Comparison of ENCODE assay signal across 31 cellular contexts in the genomic region with DNA sequence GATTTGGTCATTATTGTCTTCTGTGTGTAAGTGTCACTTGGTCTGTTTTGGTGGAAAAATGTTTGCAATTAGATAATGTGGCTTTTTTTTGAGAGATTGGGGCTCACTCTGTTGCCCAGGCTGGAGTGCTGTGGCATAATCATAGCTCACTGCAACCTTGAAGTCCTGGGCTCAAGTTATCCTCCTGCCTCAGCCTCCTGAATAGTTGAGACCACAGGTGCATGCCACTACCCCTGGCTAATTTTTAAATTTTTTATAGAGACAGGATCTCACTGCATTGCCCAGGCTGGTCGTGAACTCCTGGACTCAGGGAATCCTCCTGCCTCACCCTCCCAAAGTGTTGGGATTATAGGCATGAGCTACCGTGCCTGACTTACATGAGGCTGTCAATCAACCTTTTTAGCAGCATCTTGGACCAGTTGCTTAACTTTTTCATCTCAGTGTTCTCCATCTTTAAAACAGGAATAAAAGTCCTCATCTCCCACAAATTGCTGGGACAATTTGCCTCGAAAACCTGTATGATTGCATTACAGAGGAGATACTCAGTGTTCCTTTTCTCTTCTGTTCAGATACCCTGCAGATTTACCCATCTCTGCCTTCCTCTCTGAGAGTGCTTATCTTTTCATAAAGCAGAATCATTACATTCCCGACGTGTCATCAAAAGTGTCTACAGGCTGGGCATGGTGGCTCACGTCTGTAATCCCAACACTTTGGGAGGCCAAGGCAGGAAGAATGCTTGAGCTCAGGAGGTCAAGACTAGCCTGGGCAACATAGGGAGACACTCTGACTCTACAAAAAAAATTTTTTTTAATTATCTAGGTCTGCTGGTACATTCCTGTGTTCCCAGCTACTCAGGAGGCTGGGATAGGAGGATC. TPM values are rescaled to one million over a fixed set of nuclear protein-coding genes. Genes with fewer than 3 reads are reported as not detected.
DNase-seq lines count a peak whose midpoint lies in the region; ATAC-seq, FAIRE-seq and TF ChIP-seq lines count a peak whose summit lies in the region.
"Had no signal": no experiment of that assay in that cellular context is flagged by ENCODE, and none has a peak within 500 bp of the region (broad histone marks: within the 10 kb centered on the region; RNA-seq: fewer than 3 reads in every experiment).

No MANE protein-coding gene starts in this region.

- no peak overlapping the region for H2AK5ac ChIP-seq in neuronal stem cell (ENCODE audit: low read depth, low read length)

- no peak overlapping the region for H3K4ac ChIP-seq in neuronal stem cell (ENCODE audit: low read length)

- FAIRE-seq in K562 (lab: Jason Lieb, UNC): no peak
- FAIRE-seq: GM12892 had no signal

- H4K20me1 ChIP-seq in K562 (replicated peaks; ENCODE audit: control insufficient read depth, insufficient read depth, low read length): peaks cover 5% of the 10 kb centered on the region; the same call in 1 of the 2 replicates

- H3K4me3 ChIP-seq in K562: no peak overlapping the region
- H3K4me3 ChIP-seq in neuronal stem cell (ENCODE audit: low read length in 2 of 2): no peak overlapping the region

- no peaks in the 10 kb centered on the region for H3K79me2 ChIP-seq in K562 (ENCODE audit: control insufficient read depth, insufficient read depth, low read length)

- CTCF ChIA-PET in activated CD4-positive, alpha-beta T cell treated with anti-CD3 and anti-CD28 coated beads, Interleukin-2, amount 10 ng/mL, durations not matched to agents 7 days and 5 days (lab: Charles Lee): interaction anchor here (1.0 to 1.1 kb wide), 3 partner anchors 9 to 84 kb away, joined by 3 to 5 read pairs (median 3); no protein-coding TSS in a partner anchor
- CTCF ChIA-PET in K562 (lab: Yijun Ruan, JAX; ENCODE audit: low intra/inter-chr PET ratio): interaction anchor here (0.6 kb wide), 1 partner anchor 58 kb away, joined by 3 read pairs; no protein-coding TSS in a partner anchor

- peak overlapping the region; percentile 47 for H3K27ac Mint-ChIP-seq in activated CD4-positive, alpha-beta T cell treated with anti-CD3 and anti-CD28 coated beads, Interleukin-2, amount 10 ng/mL, durations not matched to agents 7 days and 5 days
- H3K27ac Mint-ChIP-seq: B cell had no signal

- H4K91ac ChIP-seq in neuronal stem cell (ENCODE audit: low read depth, low read length, poor library complexity): no peak overlapping the region

- H3K4me3 Mint-ChIP-seq in activated CD4-positive, alpha-beta T cell treated with anti-CD3 and anti-CD28 coated beads, Interleukin-2, amount 10 ng/mL, durations not matched to agents 7 days and 5 days: no peak overlapping the region
- H3K4me3 Mint-ChIP-seq: B cell; CD8-positive, alpha-beta memory T cell had no signal

- H3K4me1 ChIP-seq in K562 (replicated peaks in 1 of 2; ENCODE audit: control insufficient read depth in 2 of 2, insufficient read depth in 2 of 2, low read length in 2 of 2) (peaks cover 17 to 26% of the 10 kb centered on the region in 2 experiments), neuronal stem cell (ENCODE audit: control insufficient read depth in 2 of 2, insufficient read depth in 1 of 2, low read depth in 1 of 2, low read length in 2 of 2) (no peaks in the 10 kb centered on the region)

- WGBS in K562 (ENCODE audit: insufficient coverage, low coverage, missing lambda C conversion rate): 32% methylated on average over 6 of the region's 6 CpGs
- WGBS in neuronal stem cell (ENCODE audit: extremely low coverage in 2 of 2, insufficient read length in 2 of 2, insufficient replicate concordance in 1 of 2), 2 donors: no CpG with 5 or more reads among the region's 6 CpGs

- no peaks in the 10 kb centered on the region for H3K9me1 ChIP-seq in K562 (ENCODE audit: control insufficient read depth, insufficient read depth, low read length)

- POLR2A ChIA-PET in activated CD4-positive, alpha-beta T cell treated with anti-CD3 and anti-CD28 coated beads, Interleukin-2, amount 10 ng/mL, durations not matched to agents 7 days and 5 days (lab: Charles Lee): no interaction called here
- POLR2A ChIA-PET in K562 (lab: Yijun Ruan, JAX): interaction anchor here (0.6 kb wide), 3 partner anchors 72 to 229 kb away, joined by 3 to 4 read pairs (median 3); a partner anchor contains a TSS

- H3K4me2 ChIP-seq in K562 (ENCODE audit: insufficient read depth, low read length) (no peak overlapping the region), neuronal stem cell (ENCODE audit: insufficient read depth, low read length, poor library complexity, severe bottlenecking) (no peak overlapping the region)

- H3K9me3 ChIP-seq in K562 (replicated peaks; ENCODE audit: control insufficient read depth, insufficient read depth, low read depth, low read length) (no peaks in the 10 kb centered on the region), neuronal stem cell (replicated peaks in 1 of 2; ENCODE audit: control insufficient read depth in 2 of 2, insufficient read depth in 1 of 2, low read depth in 1 of 2, low read length in 2 of 2) (no peaks in the 10 kb centered on the region)

- H3K9ac ChIP-seq in K562 (ENCODE audit: insufficient read depth in 1 of 2, low read depth in 2 of 2, low read length in 2 of 2): no peak overlapping the region
- H3K9ac ChIP-seq in neuronal stem cell (ENCODE audit: low read depth, low read length, poor library complexity): no peak overlapping the region

- no peak overlapping the region for H4K8ac ChIP-seq in neuronal stem cell (ENCODE audit: low read depth, low read length)

- no peaks in the 10 kb centered on the region for H3K4me1 Mint-ChIP-seq in activated CD4-positive, alpha-beta T cell treated with anti-CD3 and anti-CD28 coated beads, Interleukin-2, amount 10 ng/mL, durations not matched to agents 7 days and 5 days
- H3K4me1 Mint-ChIP-seq: B cell had no signal

- H3K14ac ChIP-seq in neuronal stem cell (ENCODE audit: low read length): peak overlapping the region; percentile 82

- no peaks in the 10 kb centered on the region for H3K36me3 ChIP-seq in K562 (ENCODE audit: control insufficient read depth, insufficient read depth, low read length)
- H3K36me3 ChIP-seq in neuronal stem cell (replicated peaks in 1 of 2; ENCODE audit: control insufficient read depth in 2 of 2, insufficient read depth in 2 of 2, low read length in 2 of 2): no peaks in the 10 kb centered on the region

- H3K27ac ChIP-seq in K562 (ENCODE audit: extremely low read depth, low read depth, low read length) (no peak overlapping the region), neuronal stem cell (replicated peaks; ENCODE audit: low read length) (no peak overlapping the region)
- H3K27ac ChIP-seq: 22Rv1, C4-2B had no signal

- no peak overlapping the region for H2BK120ac ChIP-seq in neuronal stem cell (ENCODE audit: low read depth, low read length)

- TF ChIP-seq EP300 in K562 (IDR thresholded peaks at IDR 0.05; ENCODE audit: low read length): no peak

- no peak overlapping the region for H3K18ac ChIP-seq in neuronal stem cell (ENCODE audit: low read length)

- in situ Hi-C loops in K562 (cut with MboI): no loop called here

- no peaks in the 10 kb centered on the region for H3K27me3 Mint-ChIP-seq in activated CD4-positive, alpha-beta T cell treated with anti-CD3 and anti-CD28 coated beads, Interleukin-2, amount 10 ng/mL, durations not matched to agents 7 days and 5 days
- H3K27me3 Mint-ChIP-seq: B cell; CD8-positive, alpha-beta memory T cell had no signal

- no peaks in the 10 kb centered on the region for H3K79me1 ChIP-seq in neuronal stem cell (ENCODE audit: low read depth, low read length)

- H3K27me3 ChIP-seq in K562 (ENCODE audit: control insufficient read depth in 2 of 2, insufficient read depth in 2 of 2, low read length in 2 of 2) (no peaks in the 10 kb centered on the region; a peak in 1 of 5 replicates), neuronal stem cell (ENCODE audit: control insufficient read depth in 3 of 3, insufficient read depth in 3 of 3, low read depth in 1 of 3, low read length in 3 of 3) (no peaks in the 10 kb centered on the region)

- no peak for TF ChIP-seq RAD21 in K562 (CRISPR knock-in tag; conservative IDR thresholded peaks at IDR 0.05 in 1 of 2, IDR thresholded peaks at IDR 0.05 in 1 of 2)

- H2BK15ac ChIP-seq in neuronal stem cell (ENCODE audit: low read length): no peak overlapping the region

- ATAC-seq in K562: no peak
- ATAC-seq in GM21576 (IDR thresholded peaks at IDR 0.05; ENCODE audit: unreplicated experiment): no peak
- no peak for ATAC-seq in HG02884 (IDR thresholded peaks at IDR 0.05; ENCODE audit: unreplicated experiment)
- ATAC-seq: HCT116, PC-3 had no signal

- no peak for TF ChIP-seq POLR2A in K562 (conservative IDR thresholded peaks at IDR 0.05)

- DNase-seq in activated CD4-positive, alpha-beta T cell treated with anti-CD3 and anti-CD28 coated beads, Interleukin-2, amount 10 ng/mL, durations not matched to agents 7 days and 5 days: no peak
- no peak for DNase-seq in activated CD4-positive, alpha-beta T cell treated with anti-CD3 and anti-CD28 coated beads for 1 hour
- no peak for DNase-seq in K562 (ENCODE audit: extremely low read depth in 1 of 4, low spot score in 3 of 4)
- no peak for DNase-seq in neuronal stem cell (ENCODE audit: low spot score)
- no peak for DNase-seq in hepatic stellate cell (ENCODE audit: low spot score)
- DNase-seq: Calu3; CD8-positive, alpha-beta memory T cell; DMS153; DND-41; Kasumi-1; NCI-H1092 treated with DMSO at 0.1 percent for 48 hours; NCI-H1436; NCI-H187 treated with DMSO at 0.1 percent for 48 hours; NCI-H2107; NCI-H446 treated with DMSO at 0.1 percent for 48 hours; NCI-H526; NCI-H82; NK-92 treated with Interleukin-12 subunit alpha and Interleukin-12 subunit beta, amount 100 ng/mL, for 24 hours; PC-3; SHP77 had no signal

- H3K36me3 Mint-ChIP-seq in activated CD4-positive, alpha-beta T cell treated with anti-CD3 and anti-CD28 coated beads, Interleukin-2, amount 10 ng/mL, durations not matched to agents 7 days and 5 days (ENCODE audit: low read depth): no peaks in the 10 kb centered on the region

- H3K9me3 Mint-ChIP-seq in activated CD4-positive, alpha-beta T cell treated with anti-CD3 and anti-CD28 coated beads, Interleukin-2, amount 10 ng/mL, durations not matched to agents 7 days and 5 days: no peaks in the 10 kb centered on the region
- H3K9me3 Mint-ChIP-seq: CD8-positive, alpha-beta memory T cell had no signal

- H2AFZ ChIP-seq in K562 (ENCODE audit: low read depth, low read length) (no peak overlapping the region), neuronal stem cell (ENCODE audit: low read length) (no peak overlapping the region)

- H2BK12ac ChIP-seq in neuronal stem cell (ENCODE audit: low read length): no peak overlapping the region

- intact Hi-C loops in K562 (cut with micrococcal nuclease): no loop called here

- no peak for TF ChIP-seq CTCF in K562 (IDR thresholded peaks at IDR 0.05 in 2 of 3, conservative IDR thresholded peaks at IDR 0.05 in 1 of 3; ENCODE audit: insufficient read depth in 2 of 3, low read depth in 1 of 3, low read length in 3 of 3)

- no peak overlapping the region for H2BK5ac ChIP-seq in neuronal stem cell (ENCODE audit: low read length)

- no TSS peak for BruUV-seq in K562 (replicated peaks; lab: Mats Ljungman, UMichigan)

- H3K23ac ChIP-seq in neuronal stem cell (ENCODE audit: low read depth, low read length, poor library complexity): no peak overlapping the region

RNA-seq across cellular contexts. Expression of a gene that starts 19.1 kb away (rescaled TPM):
- total RNA-seq in activated CD4-positive, alpha-beta T cell treated with anti-CD3 and anti-CD28 coated beads, Interleukin-2, amount 10 ng/mL, durations not matched to agents 7 days and 5 days: 10 to 100 TPM; 24.5 to 31.4 TPM
- 7.3 and 27.3 TPM in 2 replicates for total RNA-seq in K562 (2011; cell fraction: chromatin; rRNA removed; ENCODE audit: low replicate concordance)
- total RNA-seq in K562 (2011; cell fraction: nucleolus; rRNA removed): 14.8 and 20.1 TPM in 2 replicates
- total RNA-seq in K562 (2011; cell fraction: nucleoplasm; rRNA removed): 10.8 and 12.2 TPM in 2 replicates
- total RNA-seq in K562 (2014; rRNA removed) (3.1 and 5.0 TPM in 2 replicates), K562 (2014; rRNA removed; fragmentation: Illumina TruSeq; extraction: Trizol) (2.3 and 2.9 TPM in 2 replicates), K562 (2015; rRNA removed; fragmentation: Illumina TruSeq; extraction: Trizol) (4.1 and 4.4 TPM in 2 replicates), K562 (2021) (6.1 and 6.2 TPM in 2 replicates)
- polyA plus RNA-seq in K562 (2011; rRNA removed) (3.5 and 11.4 TPM in 2 replicates), K562 (2014; fragmentation: Illumina TruSeq; extraction: Trizol) (3.0 and 5.4 TPM in 2 replicates), K562 (2014; fragmentation: Nextera tagmentation; extraction: Ambion mirVana) (1 to 10 TPM in 1 of 2 experiments, under 1 TPM in 1; 0.89 to 1.5 TPM), K562 (2014; rRNA removed) (4.9 and 7.2 TPM in 2 replicates)
- 5.9 and 9.2 TPM in 2 replicates for polyA plus RNA-seq in K562 (2011; cell fraction: cytosol; rRNA removed)
- polyA plus RNA-seq in K562 (2011; cell fraction: nucleus; rRNA removed): 22.4 and 48.3 TPM in 2 replicates
- 4.7 and 17.1 TPM in 2 replicates for polyA plus RNA-seq in K562 (2012)
- 6.7 and 8.8 TPM in 2 replicates for polyA minus RNA-seq in K562 (2011; rRNA and poly(A)+ RNA removed)
- 3.3 and 5.7 TPM in 2 replicates for polyA minus RNA-seq in K562 (2011; cell fraction: cytosol; rRNA and poly(A)+ RNA removed)
- polyA minus RNA-seq in K562 (2011; cell fraction: nucleus; rRNA and poly(A)+ RNA removed): 12.0 and 22.5 TPM in 2 replicates
- polyA plus RNA-seq in neuronal stem cell (2013, experiment 1 of 2): 12.5 TPM
- 13.0 TPM for polyA plus RNA-seq in neuronal stem cell (2013, experiment 2 of 2)

RNA-seq across cellular contexts. Expression of a gene that starts 23.6 kb away (rescaled TPM):
- total RNA-seq in activated CD4-positive, alpha-beta T cell treated with anti-CD3 and anti-CD28 coated beads, Interleukin-2, amount 10 ng/mL, durations not matched to agents 7 days and 5 days: not detected
- total RNA-seq in K562 (2011; cell fraction: chromatin; rRNA removed; ENCODE audit: low replicate concordance): not detected in 2 replicates
- not detected in 2 replicates for total RNA-seq in K562 (2011; cell fraction: nucleolus; rRNA removed)
- total RNA-seq in K562 (2011; cell fraction: nucleoplasm; rRNA removed): not detected in 2 replicates
- total RNA-seq in K562 (2014; rRNA removed) (not detected in 2 replicates), K562 (2014; rRNA removed; fragmentation: Illumina TruSeq; extraction: Trizol) (not detected in 2 replicates), K562 (2015; rRNA removed; fragmentation: Illumina TruSeq; extraction: Trizol) (not detected in 2 replicates), K562 (2021) (not detected in 2 replicates)
- polyA plus RNA-seq in K562 (2011; rRNA removed) (not detected in 2 replicates), K562 (2014; fragmentation: Illumina TruSeq; extraction: Trizol) (not detected in 2 replicates), K562 (2014; fragmentation: Nextera tagmentation; extraction: Ambion mirVana) (not detected), K562 (2014; rRNA removed) (not detected in 2 replicates)
- polyA plus RNA-seq in K562 (2011; cell fraction: cytosol; rRNA removed): not detected in 2 replicates
- not detected in 2 replicates for polyA plus RNA-seq in K562 (2011; cell fraction: nucleus; rRNA removed)
- polyA plus RNA-seq in K562 (2012): 0.12 and 0.15 TPM in 2 replicates
- polyA minus RNA-seq in K562 (2011; rRNA and poly(A)+ RNA removed): not detected in 2 replicates
- not detected in 2 replicates for polyA minus RNA-seq in K562 (2011; cell fraction: cytosol; rRNA and poly(A)+ RNA removed)
- not detected in 2 replicates for polyA minus RNA-seq in K562 (2011; cell fraction: nucleus; rRNA and poly(A)+ RNA removed)
- polyA plus RNA-seq in neuronal stem cell (2013, experiment 1 of 2): not detected
- polyA plus RNA-seq in neuronal stem cell (2013, experiment 2 of 2): 0.04 TPM
- total RNA-seq: Calu3; CD8-positive, alpha-beta memory T cell; H4; HT-29; M059J; PC-3; RPMI7951 had no signal
- polyA plus RNA-seq: CD8-positive, alpha-beta memory T cell had no signal

RNA-seq across cellular contexts. Expression of a gene that starts 33.6 kb away (rescaled TPM):
- 10 to 100 TPM; 22.5 to 25.1 TPM for total RNA-seq in activated CD4-positive, alpha-beta T cell treated with anti-CD3 and anti-CD28 coated beads, Interleukin-2, amount 10 ng/mL, durations not matched to agents 7 days and 5 days
- 82.5 and 106 TPM in 2 replicates for total RNA-seq in K562 (2011; cell fraction: chromatin; rRNA removed; ENCODE audit: low replicate concordance)
- total RNA-seq in K562 (2011; cell fraction: nucleolus; rRNA removed): 91.9 and 98.4 TPM in 2 replicates
- total RNA-seq in K562 (2011; cell fraction: nucleoplasm; rRNA removed): 76.1 and 86.0 TPM in 2 replicates
- total RNA-seq in K562 (2014; rRNA removed) (27.3 and 39.7 TPM in 2 replicates), K562 (2014; rRNA removed; fragmentation: Illumina TruSeq; extraction: Trizol) (24.5 and 26.8 TPM in 2 replicates), K562 (2015; rRNA removed; fragmentation: Illumina TruSeq; extraction: Trizol) (25.9 and 26.2 TPM in 2 replicates), K562 (2021) (41.9 and 44.0 TPM in 2 replicates)
- polyA plus RNA-seq in K562 (2011; rRNA removed) (37.3 and 40.0 TPM in 2 replicates), K562 (2014; fragmentation: Illumina TruSeq; extraction: Trizol) (23.1 and 24.9 TPM in 2 replicates), K562 (2014; fragmentation: Nextera tagmentation; extraction: Ambion mirVana) (1 to 10 TPM; 4.5 to 5.2 TPM), K562 (2014; rRNA removed) (42.5 and 44.8 TPM in 2 replicates)
- polyA plus RNA-seq in K562 (2011; cell fraction: cytosol; rRNA removed): 24.5 and 36.5 TPM in 2 replicates
- polyA plus RNA-seq in K562 (2011; cell fraction: nucleus; rRNA removed): 190 and 193 TPM in 2 replicates
- polyA plus RNA-seq in K562 (2012): 23.1 and 26.7 TPM in 2 replicates
- polyA minus RNA-seq in K562 (2011; rRNA and poly(A)+ RNA removed): 22.7 and 23.6 TPM in 2 replicates
- polyA minus RNA-seq in K562 (2011; cell fraction: cytosol; rRNA and poly(A)+ RNA removed): 10.9 and 17.9 TPM in 2 replicates
- 60.3 and 71.5 TPM in 2 replicates for polyA minus RNA-seq in K562 (2011; cell fraction: nucleus; rRNA and poly(A)+ RNA removed)
- polyA plus RNA-seq in neuronal stem cell (2013, experiment 1 of 2): 8.9 TPM
- 8.5 TPM for polyA plus RNA-seq in neuronal stem cell (2013, experiment 2 of 2)

RNA-seq across cellular contexts. Expression of a gene that starts 47.8 kb away (rescaled TPM):
- 10 to 100 TPM; 60.8 to 68.5 TPM for total RNA-seq in activated CD4-positive, alpha-beta T cell treated with anti-CD3 and anti-CD28 coated beads, Interleukin-2, amount 10 ng/mL, durations not matched to agents 7 days and 5 days
- total RNA-seq in K562 (2011; cell fraction: chromatin; rRNA removed; ENCODE audit: low replicate concordance): 69.1 and 116 TPM in 2 replicates
- total RNA-seq in K562 (2011; cell fraction: nucleolus; rRNA removed): 92.4 and 122 TPM in 2 replicates
- total RNA-seq in K562 (2011; cell fraction: nucleoplasm; rRNA removed): 127 and 192 TPM in 2 replicates
- total RNA-seq in K562 (2014; rRNA removed): 187 and 221 TPM in 2 replicates
- total RNA-seq in K562 (2014; rRNA removed; fragmentation: Illumina TruSeq; extraction: Trizol): 154 and 156 TPM in 2 replicates
- 187 TPM in 2 replicates for total RNA-seq in K562 (2015; rRNA removed; fragmentation: Illumina TruSeq; extraction: Trizol)
- total RNA-seq in K562 (2021): 223 and 244 TPM in 2 replicates
- 119 and 158 TPM in 2 replicates for polyA plus RNA-seq in K562 (2011; rRNA removed)
- polyA plus RNA-seq in K562 (2011; cell fraction: cytosol; rRNA removed): 85.0 and 92.7 TPM in 2 replicates
- 52.0 and 69.3 TPM in 2 replicates for polyA plus RNA-seq in K562 (2011; cell fraction: nucleus; rRNA removed)
- 201 and 212 TPM in 2 replicates for polyA plus RNA-seq in K562 (2012)
- polyA plus RNA-seq in K562 (2014; fragmentation: Illumina TruSeq; extraction: Trizol): 206 and 214 TPM in 2 replicates
- 10 to 100 TPM; 27.8 to 38.7 TPM for polyA plus RNA-seq in K562 (2014; fragmentation: Nextera tagmentation; extraction: Ambion mirVana)
- polyA plus RNA-seq in K562 (2014; rRNA removed): 118 and 134 TPM in 2 replicates
- polyA minus RNA-seq in K562 (2011; rRNA and poly(A)+ RNA removed): 198 and 249 TPM in 2 replicates
- polyA minus RNA-seq in K562 (2011; cell fraction: cytosol; rRNA and poly(A)+ RNA removed): 104 and 126 TPM in 2 replicates
- 35.8 and 66.0 TPM in 2 replicates for polyA minus RNA-seq in K562 (2011; cell fraction: nucleus; rRNA and poly(A)+ RNA removed)
- 47.4 TPM for polyA plus RNA-seq in neuronal stem cell (2013, experiment 1 of 2)
- 46.5 TPM for polyA plus RNA-seq in neuronal stem cell (2013, experiment 2 of 2)
